In genomic region chr2:126658316-126658909, GRCh38 we compare ENCODE assay signal across 9 cellular contexts. TPM values are rescaled to one million over a fixed set of nuclear protein-coding genes. Genes with fewer than 3 reads are reported as not detected.
DNase-seq lines count a peak whose midpoint lies in the region; ATAC-seq and TF ChIP-seq lines count a peak whose summit lies in the region.
"Had no signal": no experiment of that assay in that cellular context is flagged by ENCODE, and none has a peak within 500 bp of the region (broad histone marks: within the 10 kb centered on the region; RNA-seq: fewer than 3 reads in every experiment).

No MANE protein-coding gene starts in this region.

- H3K36me3 ChIP-seq in heart right ventricle = peaks cover 0 to 13% (median 0%) of the 10 kb centered on the region in 9 donors
- H3K36me3 ChIP-seq in Peyer's patch = no peaks in the 10 kb centered on the region
- H3K36me3 ChIP-seq in left lung = no peaks in the 10 kb centered on the region
- no peaks in the 10 kb centered on the region for H3K36me3 ChIP-seq in uterus

- TF ChIP-seq POLR2A in Peyer's patch (IDR thresholded peaks at IDR 0.05) (no peak), uterus (IDR thresholded peaks at IDR 0.05) (no peak)

- ATAC-seq in heart right ventricle = no peak
- ATAC-seq in Right ventricle myocardium inferior = no peak
- no peak for ATAC-seq in left lung

- intact Hi-C loops in heart right ventricle (cut with DNase I) = loop anchor here in 7 of 10 donors (2.0 to 10.0 kb wide), 8 partner anchors 39 to 124 kb away; no protein-coding TSS in a partner anchor
- intact Hi-C loops in Right ventricle myocardium inferior (cut with DNase I) = loop anchor here (2.0 to 5.0 kb wide), 3 partner anchors 40 to 131 kb away; no protein-coding TSS in a partner anchor
- intact Hi-C loops in left lung (cut with DNase I) = no loop called here
- intact Hi-C loops in uterus (cut with DNase I; ENCODE audit: low total_unique reads) = no loop called here

- TF ChIP-seq CTCF in heart right ventricle (IDR thresholded peaks at IDR 0.05) = no peak
- TF ChIP-seq CTCF in Peyer's patch (IDR thresholded peaks at IDR 0.05) = no peak
- no peak for TF ChIP-seq CTCF in left lung (IDR thresholded peaks at IDR 0.05)
- no peak for TF ChIP-seq CTCF in uterus (IDR thresholded peaks at IDR 0.05)

- 67 to 78% methylated on average over 2 of the region's 2 CpGs for WGBS in heart right ventricle, 2 donors

- no peaks in the 10 kb centered on the region for H3K9me3 ChIP-seq in heart right ventricle
- no peaks in the 10 kb centered on the region for H3K9me3 ChIP-seq in Peyer's patch
- H3K9me3 ChIP-seq in left lung = no peaks in the 10 kb centered on the region
- no peaks in the 10 kb centered on the region for H3K9me3 ChIP-seq in uterus

- H3K27ac ChIP-seq in heart right ventricle = peak overlapping the region; percentile 96 to 100 (median 99)
- H3K27ac ChIP-seq in Peyer's patch = peak overlapping the region; percentile 89 to 97 (median 92)
- H3K27ac ChIP-seq in left lung = peak overlapping the region; percentile 95 to 96
- peak overlapping the region; percentile 97 to 98 for H3K27ac ChIP-seq in uterus
- H3K27ac ChIP-seq: SK-N-MC had no signal

- H3K27me3 ChIP-seq in heart right ventricle (no peaks in the 10 kb centered on the region), Peyer's patch (no peaks in the 10 kb centered on the region), left lung (peaks cover 0 to 12% of the 10 kb centered on the region in 2 donors), uterus (no peaks in the 10 kb centered on the region)

- H3K4me3 ChIP-seq in heart right ventricle = peak overlapping the region in 9 of 10 donors; percentile 67 to 90 (median 70)
- peak overlapping the region in 2 of 4 donors; percentile 30 to 75 for H3K4me3 ChIP-seq in Peyer's patch
- peak overlapping the region in 1 of 2 donors; percentile 68 for H3K4me3 ChIP-seq in left lung
- no peak overlapping the region for H3K4me3 ChIP-seq in uterus
- H3K4me3 ChIP-seq: SK-N-MC had no signal

- H3K4me1 ChIP-seq in heart right ventricle (peaks cover 22 to 84% (median 77%) of the 10 kb centered on the region in 9 donors), Peyer's patch (peaks cover 0 to 33% (median 15%) of the 10 kb centered on the region in 4 donors), left lung (peaks cover 27 to 94% of the 10 kb centered on the region in 2 donors), uterus (peaks cover 7 to 15% of the 10 kb centered on the region in 2 donors)

- DNase-seq in heart right ventricle = no peak
- no peak for DNase-seq in Right ventricle myocardium inferior (ENCODE audit: missing footprints)
- no peak for DNase-seq in Peyer's patch
- no peak for DNase-seq in left lung
- no peak for DNase-seq in uterus
- no peak for DNase-seq in HCEC 1CT
- DNase-seq in RKO (ENCODE audit: low spot score) = no peak
- DNase-seq in superior temporal gyrus (ENCODE audit: extremely low spot score) = no peak

RNA-seq across cellular contexts. Expression of gene GYPC, which starts 2.5 kb away (rescaled TPM):
- total RNA-seq in heart right ventricle = 100 to 1,000 TPM in 9 of 10 donors, 10 to 100 TPM in 1; 80.3 to 176 (median 123) TPM
- 100 to 1,000 TPM; 146 to 408 TPM for polyA plus RNA-seq in heart right ventricle
- 121 TPM for total RNA-seq in Right ventricle myocardium inferior
- 10 to 100 TPM; 17.4 to 78.4 (median 19.7) TPM for total RNA-seq in Peyer's patch
- total RNA-seq in left lung = 10 to 100 TPM; 44.0 to 74.0 TPM
- total RNA-seq in uterus = 10 to 100 TPM; 35.1 to 75.0 (median 57.8) TPM

Comparison
In these comparisons a context has a peak if more than half of its experiments do, and no peak if none do; other contexts are left out.
1. H3K4me3 ChIP-seq: peak in heart right ventricle (9 of 10); none in uterus (0 of 2).
2. intact Hi-C loops: an anchor here in heart right ventricle (2.0 to 10.0 kb wide) and Right ventricle myocardium inferior (2.0 to 5.0 kb wide); none called in left lung and uterus.
3. Peak in every context shown above with its lines, with median percentiles within 50 percentile points of each other: H3K27ac ChIP-seq.